In the genomic region with DNA sequence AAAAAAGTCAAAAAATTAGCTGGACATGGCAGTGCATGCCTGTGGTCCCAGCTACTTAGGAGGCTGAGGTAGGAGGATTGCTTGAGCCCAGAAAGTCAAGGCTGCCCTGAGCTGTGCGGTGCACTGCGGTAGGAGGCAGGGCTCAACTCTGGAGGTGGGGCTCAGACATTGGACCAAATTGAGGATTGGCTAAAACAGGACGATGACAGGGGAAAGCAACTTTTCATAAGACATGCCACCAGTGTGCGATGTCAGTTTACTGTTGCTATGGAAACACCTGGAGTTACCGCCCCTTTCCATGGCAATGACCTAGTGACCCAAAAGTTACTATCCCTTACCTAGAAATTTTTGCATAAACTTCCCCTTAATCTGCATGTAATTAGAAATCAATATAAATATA, we compare ENCODE assay signal across 16 cellular contexts.
A peak's percentile ranks its signal among the peaks of the same experiment; 100 is the strongest.
DNase-seq lines count a peak whose midpoint lies in the region; ATAC-seq, FAIRE-seq and TF ChIP-seq lines count a peak whose summit lies in the region.
"Had no signal": no experiment of that assay in that cellular context is flagged by ENCODE, and none has a peak within 500 bp of the region (broad histone marks: within the 10 kb centered on the region; RNA-seq: fewer than 3 reads in every experiment).

No MANE protein-coding gene starts in this region.

- no peak for FAIRE-seq in RCC 7860 (lab: Jason Lieb, UNC)

- H3K36me3 ChIP-seq in HEK293 (ENCODE audit: control insufficient read depth in 2 of 2, insufficient read depth in 1 of 2, low read length in 2 of 2) (no peaks in the 10 kb centered on the region), RWPE2 (ENCODE audit: low read depth) (no peaks in the 10 kb centered on the region)

- CTCF ChIA-PET in HEK293 (lab: Yijun Ruan, JAX), result interaction anchor here (0.9 to 1.0 kb wide), 2 partner anchors 9 to 527 kb away, joined by 3 read pairs; no protein-coding TSS in a partner anchor

- H3K4me3 ChIP-seq in HEK293 (ENCODE audit: low read depth, low read length), result no peak overlapping the region
- no peak overlapping the region for H3K4me3 ChIP-seq in RWPE2 (ENCODE audit: severe bottlenecking)

- no peaks in the 10 kb centered on the region for H3K27me3 ChIP-seq in RWPE2 (ENCODE audit: insufficient read depth, poor library complexity, severe bottlenecking)

- peak; percentile 26 for DNase-seq in DMS153 (lab: John Stamatoyannopoulos, UW)
- DNase-seq in RWPE2 (ENCODE audit: low spot score), result no peak
- peak; percentile 29 for DNase-seq in left kidney (ENCODE audit: low read depth, low spot score)
- no peak for DNase-seq in RCC 7860 (ENCODE audit: low spot score)
- no peak for DNase-seq in OCI-M2 (lab: John Stamatoyannopoulos, UW; ENCODE audit: unreplicated experiment)
- DNase-seq in superior temporal gyrus (ENCODE audit: extremely low spot score), result no peak
- DNase-seq: activated CD8-positive, alpha-beta T cell treated with anti-CD3 and anti-CD28 coated beads for 36 hours; activated naive CD8-positive, alpha-beta T cell treated with anti-CD3 and anti-CD28 coated beads, Interleukin-2, amount 10 ng/mL, durations not matched to agents 7 days and 5 days; CD4-positive, alpha-beta T cell; cerebellar nuclear complex; GOT3; kidney glomerular epithelial cell; NCI-H1694; substantia nigra had no signal

- H3K27ac ChIP-seq in HEK293 (ENCODE audit: extremely low read depth, low read depth, low read length), result no peak overlapping the region
- H3K27ac ChIP-seq in RWPE2 (ENCODE audit: poor library complexity, severe bottlenecking), result peak overlapping the region; percentile 17

- 0 out of 2 replicates have a peak, but pooled peaks cover 7% of the 10 kb centered on the region for H3K4me1 ChIP-seq in HEK293 (ENCODE audit: control insufficient read depth, insufficient read depth, low read length)
- peaks cover 30% of the 10 kb centered on the region for H3K4me1 ChIP-seq in RWPE2 (ENCODE audit: insufficient read depth, poor library complexity, severe bottlenecking)

- no peak for ATAC-seq in RWPE2 (ENCODE audit: low read depth)
- ATAC-seq: activated CD4-positive, CD25-positive, alpha-beta regulatory T cell treated with anti-CD3 and anti-CD28 coated beads, Interleukin-2, amount 50 U/mL, for 24 hours; activated CD8-positive, alpha-beta T cell treated with anti-CD3 and anti-CD28 coated beads for 36 hours had no signal

- no peak for TF ChIP-seq CTCF in HEK293 (tag by site-specific recombination; IDR thresholded peaks at IDR 0.05)
- no peak for TF ChIP-seq CTCF in RWPE2 (IDR thresholded peaks at IDR 0.05; ENCODE audit: poor library complexity, severe bottlenecking)

- H3K9me3 ChIP-seq in HEK293 (ENCODE audit: control insufficient read depth, insufficient read depth, low read depth, low read length) (no peaks in the 10 kb centered on the region), RWPE2 (ENCODE audit: severe bottlenecking) (no peaks in the 10 kb centered on the region)

- POLR2A ChIA-PET in HEK293 (lab: Yijun Ruan, JAX), result no interaction called here

TF ChIP-seq in HEK293, 187 proteins besides CTCF, POLR2A, EP300 and RAD21:
- TF ChIP-seq ZNF184 (tag by site-specific recombination; IDR thresholded peaks at IDR 0.05) (no peak), ZNF138 (tag by site-specific recombination; IDR thresholded peaks at IDR 0.05; ENCODE audit: borderline replicate concordance) (no peak), ZNF48 (tag by site-specific recombination; IDR thresholded peaks at IDR 0.05) (no peak), SETDB1 (IDR thresholded peaks at IDR 0.05; ENCODE audit: insufficient read length, low read length) (peak; percentile 13), ZNF354C (tag by site-specific recombination; IDR thresholded peaks at IDR 0.05; ENCODE audit: borderline replicate concordance, low read depth) (no peak), ZNF324 (tag by site-specific recombination; IDR thresholded peaks at IDR 0.05) (no peak)
TF ChIP-seq in HEK293: peak in this region for 1.

Comparison
In these comparisons a context has a peak if more than half of its experiments do, and no peak if none do; other contexts are left out.
1. DNase-seq: peak in DMS153 (single experiment) and left kidney (single experiment); none in RWPE2 (single experiment), RCC 7860 (single experiment), OCI-M2 (single experiment) and superior temporal gyrus (single experiment).